Comparison of ENCODE assay signal across 1 cellular context in the genomic region with DNA sequence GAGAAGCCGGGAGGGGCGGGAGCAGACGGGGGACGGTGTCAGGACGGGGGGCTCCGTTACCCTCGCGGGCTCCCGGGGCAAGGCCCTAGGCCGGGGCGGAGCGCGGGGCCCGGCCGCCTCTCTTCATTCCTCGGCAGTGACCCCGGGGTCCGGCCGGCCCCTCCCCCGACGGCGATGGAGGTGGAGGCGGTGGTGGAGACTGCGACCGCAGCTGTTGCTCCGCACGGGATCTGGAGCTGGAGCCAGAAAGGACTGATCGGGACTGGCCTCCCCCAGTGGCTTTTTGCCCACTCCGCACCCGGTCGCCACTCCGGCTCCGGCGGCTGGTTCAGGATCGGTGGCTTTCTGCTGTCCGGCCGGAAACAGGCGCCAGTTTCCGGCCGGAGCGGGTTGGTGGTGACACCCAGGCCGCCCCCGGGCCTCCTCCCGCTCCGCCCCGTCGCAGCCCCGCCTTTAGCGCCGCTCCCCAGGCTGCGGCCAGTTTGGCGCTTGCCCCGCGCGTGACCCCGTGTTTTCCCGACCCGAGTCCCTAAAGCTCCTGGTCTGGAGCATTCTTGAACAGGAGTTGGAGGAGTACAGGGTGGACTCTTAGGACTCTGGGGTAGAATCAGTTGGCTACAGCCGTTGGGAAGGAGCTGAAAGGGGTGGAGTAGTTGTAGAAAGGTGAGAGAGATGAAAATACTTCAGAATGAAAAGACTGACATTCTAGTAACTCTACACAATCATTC.
A peak's percentile ranks its signal among the peaks of the same experiment; 100 is the strongest.
TF ChIP-seq lines count a peak whose summit lies in the region.

Gene OTUD7B, minus strand, starts transcription at position 339 of the 728 bp plus-strand sequence. CDS start 33,216 bp downstream, outside the sequence.

TF ChIP-seq in IMR-90, 13 proteins besides CTCF, POLR2A, EP300 and RAD21:
- no peak for TF ChIP-seq CEBPB (IDR thresholded peaks at IDR 0.05; ENCODE audit: low read depth, low read length)
- no peak for TF ChIP-seq RCOR1 (IDR thresholded peaks at IDR 0.05; ENCODE audit: insufficient replicate concordance, low read length)
- TF ChIP-seq MAFK (IDR thresholded peaks at IDR 0.05; ENCODE audit: low read depth, low read length) = no peak
- no peak for TF ChIP-seq FOS (IDR thresholded peaks at IDR 0.05; ENCODE audit: low read depth, low read length)
- TF ChIP-seq USF2 (IDR thresholded peaks at IDR 0.05; ENCODE audit: low read depth, low read length) = peak; percentile 39; the same call in 1 of the 2 replicates
- no peak; the same call in 1 of the 2 replicates for TF ChIP-seq SMC3 (IDR thresholded peaks at IDR 0.05; ENCODE audit: low read depth, low read length)
- TF ChIP-seq BHLHE40 (IDR thresholded peaks at IDR 0.05; ENCODE audit: low read depth, low read length) = peak; percentile 82
- no peak for TF ChIP-seq NFE2L2 (IDR thresholded peaks at IDR 0.05; ENCODE audit: low read depth, low read length)
- no peak; the same call in 1 of the 2 replicates for TF ChIP-seq CHD1 (IDR thresholded peaks at IDR 0.05; ENCODE audit: low read depth, low read length)
- peak; percentile 87; the same call in 1 of the 2 replicates for TF ChIP-seq MAZ (IDR thresholded peaks at IDR 0.05; ENCODE audit: borderline replicate concordance, low read depth, low read length)
- TF ChIP-seq, protein P1, sequence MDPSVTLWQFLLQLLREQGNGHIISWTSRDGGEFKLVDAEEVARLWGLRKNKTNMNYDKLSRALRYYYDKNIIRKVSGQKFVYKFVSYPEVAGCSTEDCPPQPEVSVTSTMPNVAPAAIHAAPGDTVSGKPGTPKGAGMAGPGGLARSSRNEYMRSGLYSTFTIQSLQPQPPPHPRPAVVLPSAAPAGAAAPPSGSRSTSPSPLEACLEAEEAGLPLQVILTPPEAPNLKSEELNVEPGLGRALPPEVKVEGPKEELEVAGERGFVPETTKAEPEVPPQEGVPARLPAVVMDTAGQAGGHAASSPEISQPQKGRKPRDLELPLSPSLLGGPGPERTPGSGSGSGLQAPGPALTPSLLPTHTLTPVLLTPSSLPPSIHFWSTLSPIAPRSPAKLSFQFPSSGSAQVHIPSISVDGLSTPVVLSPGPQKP (IDR thresholded peaks at IDR 0.05; ENCODE audit: borderline replicate concordance, low read depth, low read length) = no peak
- no peak for TF ChIP-seq MXI1 (IDR thresholded peaks at IDR 0.05; ENCODE audit: borderline replicate concordance, low read depth, low read length)
- TF ChIP-seq RFX5 (IDR thresholded peaks at IDR 0.05; ENCODE audit: low read depth, low read length) = no peak
